Comparison of ENCODE assay signal across 8 cellular contexts in the genomic region with DNA sequence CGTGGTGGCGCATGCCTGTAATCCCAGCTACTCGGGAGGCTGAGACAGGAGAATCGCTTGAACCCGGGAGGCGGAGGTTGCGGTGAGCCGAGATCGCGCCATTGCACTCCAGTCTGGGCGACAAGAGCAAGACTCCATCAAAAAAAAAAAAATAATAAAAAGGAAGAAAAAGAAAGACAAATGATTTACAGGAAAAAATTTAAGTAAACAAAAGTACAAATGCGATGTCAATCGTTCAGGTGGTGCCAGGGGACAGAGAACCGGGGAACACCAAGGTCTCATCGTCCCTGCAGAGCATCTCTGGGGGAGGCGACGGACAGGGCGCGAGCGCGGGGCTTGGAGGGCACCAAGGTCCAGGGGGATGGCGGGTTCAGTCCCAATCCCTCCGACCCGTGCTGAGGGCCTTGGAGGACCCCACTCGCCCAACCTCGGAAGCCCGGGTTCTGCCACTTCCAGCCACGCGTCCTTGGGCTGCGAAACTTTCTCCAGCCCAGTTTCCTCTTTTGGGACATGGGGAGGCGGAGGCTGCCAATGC. TPM values are rescaled to one million over a fixed set of nuclear protein-coding genes. Genes with fewer than 3 reads are reported as not detected.
A peak's percentile ranks its signal among the peaks of the same experiment; 100 is the strongest.
DNase-seq lines count a peak whose midpoint lies in the region; ATAC-seq and TF ChIP-seq lines count a peak whose summit lies in the region.

No MANE protein-coding gene starts in this region.

- H3K36me3 ChIP-seq in effector memory CD4-positive, alpha-beta T cell (ENCODE audit: control insufficient read depth, insufficient read depth, low read length) = peaks cover 22% of the 10 kb centered on the region

- no peaks in the 10 kb centered on the region for H3K27me3 ChIP-seq in effector memory CD4-positive, alpha-beta T cell (replicated peaks; ENCODE audit: control insufficient read depth, insufficient read depth, low read length, poor library complexity, severe bottlenecking)

- DNase-seq in activated CD4-positive, alpha-beta T cell treated with anti-CD3 and anti-CD28 coated beads for 48 hours = peak; percentile 47
- no peak for DNase-seq in activated CD4-positive, alpha-beta T cell treated with anti-CD3 and anti-CD28 coated beads for 1 hour
- DNase-seq in NCI-H345 (lab: John Stamatoyannopoulos, UW) (peak; percentile 61), natural killer cell (no peak), NCI-H1436 treated with DMSO at 0.1 percent for 48 hours (lab: John Stamatoyannopoulos, UW) (no peak), T-helper 9 cell (no peak), dedifferentiated amniotic fluid mesenchymal stem cell (ENCODE audit: extremely low spot score) (no peak)
- DNase-seq in effector memory CD4-positive, alpha-beta T cell = no peak

- H3K27ac ChIP-seq in effector memory CD4-positive, alpha-beta T cell (ENCODE audit: insufficient read depth, low read length, poor library complexity, severe bottlenecking) = peak overlapping the region; percentile 80

- TF ChIP-seq CTCF in natural killer cell (IDR thresholded peaks at IDR 0.05) = no peak

- H3K9me3 ChIP-seq in effector memory CD4-positive, alpha-beta T cell (ENCODE audit: control insufficient read depth, low read length) = no peaks in the 10 kb centered on the region

- H3K27ac Mint-ChIP-seq in natural killer cell = peak overlapping the region; percentile 97 to 98

- H3K4me3 Mint-ChIP-seq in natural killer cell = peak overlapping the region; percentile 100

- no peaks in the 10 kb centered on the region for H3K27me3 Mint-ChIP-seq in natural killer cell (ENCODE audit: low read depth in 2 of 2)

- H3K4me1 Mint-ChIP-seq in natural killer cell = peaks cover 33 to 34% of the 10 kb centered on the region in 2 donors

- no peaks in the 10 kb centered on the region for H3K9me3 Mint-ChIP-seq in natural killer cell

- no peaks in the 10 kb centered on the region for H3K36me3 Mint-ChIP-seq in natural killer cell

- H3K4me3 ChIP-seq in effector memory CD4-positive, alpha-beta T cell (ENCODE audit: insufficient read depth, low read depth, low read length, poor library complexity, severe bottlenecking) = peak overlapping the region; percentile 76

- intact Hi-C loops in natural killer cell (cut with micrococcal nuclease) = no loop called here

- H3K4me1 ChIP-seq in effector memory CD4-positive, alpha-beta T cell (ENCODE audit: control insufficient read depth, insufficient read depth, low read length, poor library complexity, severe bottlenecking) = peaks cover 19% of the 10 kb centered on the region

- peak in 2 of 3 donors; percentile 5 to 11 for ATAC-seq in natural killer cell

RNA-seq across cellular contexts. Expression of a gene that starts 0.6 kb away (rescaled TPM):
- 10 to 100 TPM; 77.6 to 98.4 (median 88.4) TPM for total RNA-seq in natural killer cell

RNA-seq across cellular contexts. Expression of a gene that starts 16.6 kb away (rescaled TPM):
- not detected for total RNA-seq in natural killer cell

RNA-seq across cellular contexts. Expression of a gene that starts 28.9 kb away (rescaled TPM):
- total RNA-seq in natural killer cell = 100 to 1,000 TPM; 111 to 134 (median 131) TPM

RNA-seq across cellular contexts. Expression of a gene that starts 50.1 kb away (rescaled TPM):
- 10 to 100 TPM; 39.2 to 43.5 (median 40.2) TPM for total RNA-seq in natural killer cell

Comparison
In these comparisons a context has a peak if more than half of its experiments do, and no peak if none do; other contexts are left out.
1. DNase-seq: peak in activated CD4-positive, alpha-beta T cell treated with anti-CD3 and anti-CD28 coated beads for 48 hours (single experiment) and NCI-H345 (single experiment); none in activated CD4-positive, alpha-beta T cell treated with anti-CD3 and anti-CD28 coated beads for 1 hour (single experiment), effector memory CD4-positive, alpha-beta T cell (0 of 3), natural killer cell (single experiment), NCI-H1436 treated with DMSO at 0.1 percent for 48 hours (single experiment), T-helper 9 cell (single experiment) and dedifferentiated amniotic fluid mesenchymal stem cell (single experiment).